In the genomic region with DNA sequence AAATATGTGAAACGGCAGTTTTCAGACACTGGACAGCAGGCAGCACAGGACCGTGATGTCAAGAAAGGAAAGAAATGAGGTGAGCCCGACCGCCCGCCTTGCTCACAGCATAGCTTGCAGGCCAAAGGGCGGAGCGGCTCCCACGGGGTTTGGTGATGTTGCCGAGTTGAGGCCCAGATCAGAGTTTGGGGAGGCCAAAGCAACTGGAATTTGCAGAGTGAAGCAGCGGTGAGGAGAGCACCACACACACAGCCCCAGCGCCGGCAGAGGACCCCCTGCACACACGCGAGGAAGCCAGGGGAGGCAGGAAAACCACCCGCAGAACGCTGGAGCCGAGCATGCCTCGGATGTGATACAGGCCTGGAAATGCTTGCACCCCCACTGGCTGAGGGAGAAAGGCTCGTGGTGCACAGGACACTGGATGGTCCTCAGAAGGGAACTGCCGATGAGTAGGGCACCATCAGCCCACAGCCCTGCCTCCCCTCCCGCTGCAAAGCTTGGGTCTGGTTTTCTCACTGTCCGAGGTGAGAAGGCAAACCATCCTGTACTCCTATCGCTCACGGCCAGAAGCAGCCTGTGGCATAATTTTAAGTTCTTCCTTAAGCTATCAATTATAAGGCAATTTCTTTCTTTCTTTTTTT, we compare ENCODE assay signal across 1 cellular context.
TF ChIP-seq lines count a peak whose summit lies in the region.

No MANE protein-coding gene starts in this region.

TF ChIP-seq in WTC11, 78 proteins besides CTCF, POLR2A, EP300 and RAD21 (continued from another document):
- TF ChIP-seq, protein P1, sequence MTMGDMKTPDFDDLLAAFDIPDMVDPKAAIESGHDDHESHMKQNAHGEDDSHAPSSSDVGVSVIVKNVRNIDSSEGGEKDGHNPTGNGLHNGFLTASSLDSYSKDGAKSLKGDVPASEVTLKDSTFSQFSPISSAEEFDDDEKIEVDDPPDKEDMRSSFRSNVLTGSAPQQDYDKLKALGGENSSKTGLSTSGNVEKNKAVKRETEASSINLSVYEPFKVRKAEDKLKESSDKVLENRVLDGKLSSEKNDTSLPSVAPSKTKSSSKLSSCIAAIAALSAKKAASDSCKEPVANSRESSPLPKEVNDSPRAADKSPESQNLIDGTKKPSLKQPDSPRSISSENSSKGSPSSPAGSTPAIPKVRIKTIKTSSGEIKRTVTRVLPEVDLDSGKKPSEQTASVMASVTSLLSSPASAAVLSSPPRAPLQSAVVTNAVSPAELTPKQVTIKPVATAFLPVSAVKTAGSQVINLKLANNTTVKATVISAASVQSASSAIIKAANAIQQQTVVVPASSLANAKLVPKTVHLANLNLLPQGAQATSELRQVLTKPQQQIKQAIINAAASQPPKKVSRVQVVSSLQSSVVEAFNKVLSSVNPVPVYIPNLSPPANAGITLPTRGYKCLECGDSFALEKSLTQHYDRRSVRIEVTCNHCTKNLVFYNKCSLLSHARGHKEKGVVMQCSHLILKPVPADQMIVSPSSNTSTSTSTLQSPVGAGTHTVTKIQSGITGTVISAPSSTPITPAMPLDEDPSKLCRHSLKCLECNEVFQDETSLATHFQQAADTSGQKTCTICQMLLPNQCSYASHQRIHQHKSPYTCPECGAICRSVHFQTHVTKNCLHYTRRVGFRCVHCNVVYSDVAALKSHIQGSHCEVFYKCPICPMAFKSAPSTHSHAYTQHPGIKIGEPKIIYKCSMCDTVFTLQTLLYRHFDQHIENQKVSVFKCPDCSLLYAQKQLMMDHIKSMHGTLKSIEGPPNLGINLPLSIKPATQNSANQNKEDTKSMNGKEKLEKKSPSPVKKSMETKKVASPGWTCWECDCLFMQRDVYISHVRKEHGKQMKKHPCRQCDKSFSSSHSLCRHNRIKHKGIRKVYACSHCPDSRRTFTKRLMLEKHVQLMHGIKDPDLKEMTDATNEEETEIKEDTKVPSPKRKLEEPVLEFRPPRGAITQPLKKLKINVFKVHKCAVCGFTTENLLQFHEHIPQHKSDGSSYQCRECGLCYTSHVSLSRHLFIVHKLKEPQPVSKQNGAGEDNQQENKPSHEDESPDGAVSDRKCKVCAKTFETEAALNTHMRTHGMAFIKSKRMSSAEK (CRISPR knock-in tag; IDR thresholded peaks at IDR 0.05; ENCODE audit: borderline replicate concordance): no peak
